ENCODE assay signal across 1 cellular context in the genomic region with DNA sequence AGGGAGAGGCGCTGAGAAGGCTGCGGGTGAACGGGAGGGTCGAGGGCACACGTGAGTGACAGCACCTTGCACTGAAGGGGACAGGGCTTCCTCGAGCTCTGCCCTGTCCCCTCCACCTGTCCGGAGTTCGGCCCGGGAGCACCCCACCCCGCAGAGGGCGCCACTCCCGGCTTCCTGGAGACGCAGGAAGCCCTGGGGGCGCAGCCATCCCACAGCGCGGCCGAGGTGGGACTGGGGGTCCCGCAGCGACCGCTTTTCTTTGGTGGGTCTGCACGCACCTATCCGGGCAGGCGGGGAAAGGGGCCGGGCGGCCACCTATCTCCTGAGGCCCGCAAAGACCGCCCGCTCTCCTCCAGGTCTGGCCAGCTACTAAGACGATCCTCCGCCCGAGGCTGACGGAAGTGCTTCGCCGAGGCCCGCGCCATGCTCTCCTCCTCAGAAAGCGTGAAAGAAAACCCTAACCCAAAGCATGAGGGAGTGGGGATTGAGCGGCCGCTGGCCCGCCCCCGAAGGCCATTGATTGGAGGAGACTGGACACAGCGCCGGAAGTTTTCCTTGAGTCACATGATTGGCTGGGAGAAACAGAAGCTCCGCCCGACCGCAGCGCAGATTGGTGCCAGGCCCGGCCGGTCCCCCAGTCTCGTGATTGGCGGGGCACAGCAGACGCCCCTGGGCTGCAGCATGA.
TF ChIP-seq lines count a peak whose summit lies in the region.

No MANE protein-coding gene starts in this region.

TF ChIP-seq in HepG2, 621 proteins besides CTCF, POLR2A, EP300 and RAD21 (continued from another document and continues in another):
- TF ChIP-seq NFIC (IDR thresholded peaks at IDR 0.05; ENCODE audit: low read length) (no peak; the same call in 1 of the 2 replicates), ZNF205 (CRISPR knock-in tag; IDR thresholded peaks at IDR 0.05) (peak; percentile 86), ZNF550 (CRISPR knock-in tag; IDR thresholded peaks at IDR 0.05; ENCODE audit: borderline replicate concordance) (0 out of 2 replicates have a peak, but pooled peaks have one; percentile 33), ZNF841 (CRISPR knock-in tag; IDR thresholded peaks at IDR 0.05; ENCODE audit: borderline replicate concordance) (0 out of 2 replicates have a peak, but pooled peaks have one; percentile 39), SMARCE1 (IDR thresholded peaks at IDR 0.05; ENCODE audit: borderline replicate concordance) (no peak), JUN (CRISPR knock-in tag; IDR thresholded peaks at IDR 0.05) (peak; percentile 84), ADNP (CRISPR knock-in tag; IDR thresholded peaks at IDR 0.05) (no peak), ZNF546 (CRISPR knock-in tag; conservative IDR thresholded peaks at IDR 0.05) (peak; percentile 91; the same call in 1 of the 2 replicates), WIZ (CRISPR knock-in tag; IDR thresholded peaks at IDR 0.05) (peak; percentile 19; the same call in 1 of the 2 replicates), KLF6 (CRISPR knock-in tag; IDR thresholded peaks at IDR 0.05) (peak; percentile 89), U2AF2 (IDR thresholded peaks at IDR 0.05; ENCODE audit: low read depth, low read length) (0 out of 2 replicates have a peak, but pooled peaks have one; percentile 93), SAP130 (CRISPR knock-in tag; IDR thresholded peaks at IDR 0.05; ENCODE audit: low read depth) (peak; percentile 96), ZNF749 (CRISPR knock-in tag; IDR thresholded peaks at IDR 0.05; ENCODE audit: borderline replicate concordance) (peak; percentile 83; the same call in 1 of the 2 replicates), ZZZ3 (CRISPR knock-in tag; IDR thresholded peaks at IDR 0.05; ENCODE audit: borderline replicate concordance) (peak; percentile 86), ZNF589 (CRISPR knock-in tag; conservative IDR thresholded peaks at IDR 0.05) (peak; percentile 85), CAMTA2 (CRISPR knock-in tag; IDR thresholded peaks at IDR 0.05; ENCODE audit: borderline replicate concordance) (peak; percentile 19), HOXD1 (CRISPR knock-in tag; IDR thresholded peaks at IDR 0.05) (peak; percentile 36; the same call in 1 of the 2 replicates), BHLHE40 (IDR thresholded peaks at IDR 0.05; ENCODE audit: low read length) (peak; percentile 61; the same call in 1 of the 2 replicates), TCF7L2 (IDR thresholded peaks at IDR 0.05; ENCODE audit: low read depth, low read length) (no peak), ELF1 (CRISPR knock-in tag; IDR thresholded peaks at IDR 0.05) (no peak; the same call in 1 of the 2 replicates), ZNF780A (CRISPR knock-in tag; IDR thresholded peaks at IDR 0.05) (peak; percentile 46; the same call in 1 of the 2 replicates), ZFP36L1 (CRISPR knock-in tag; IDR thresholded peaks at IDR 0.05) (peak; percentile 94), RFXAP (CRISPR knock-in tag; IDR thresholded peaks at IDR 0.05; ENCODE audit: borderline replicate concordance) (peak; percentile 92)
- TF ChIP-seq, protein P1, sequence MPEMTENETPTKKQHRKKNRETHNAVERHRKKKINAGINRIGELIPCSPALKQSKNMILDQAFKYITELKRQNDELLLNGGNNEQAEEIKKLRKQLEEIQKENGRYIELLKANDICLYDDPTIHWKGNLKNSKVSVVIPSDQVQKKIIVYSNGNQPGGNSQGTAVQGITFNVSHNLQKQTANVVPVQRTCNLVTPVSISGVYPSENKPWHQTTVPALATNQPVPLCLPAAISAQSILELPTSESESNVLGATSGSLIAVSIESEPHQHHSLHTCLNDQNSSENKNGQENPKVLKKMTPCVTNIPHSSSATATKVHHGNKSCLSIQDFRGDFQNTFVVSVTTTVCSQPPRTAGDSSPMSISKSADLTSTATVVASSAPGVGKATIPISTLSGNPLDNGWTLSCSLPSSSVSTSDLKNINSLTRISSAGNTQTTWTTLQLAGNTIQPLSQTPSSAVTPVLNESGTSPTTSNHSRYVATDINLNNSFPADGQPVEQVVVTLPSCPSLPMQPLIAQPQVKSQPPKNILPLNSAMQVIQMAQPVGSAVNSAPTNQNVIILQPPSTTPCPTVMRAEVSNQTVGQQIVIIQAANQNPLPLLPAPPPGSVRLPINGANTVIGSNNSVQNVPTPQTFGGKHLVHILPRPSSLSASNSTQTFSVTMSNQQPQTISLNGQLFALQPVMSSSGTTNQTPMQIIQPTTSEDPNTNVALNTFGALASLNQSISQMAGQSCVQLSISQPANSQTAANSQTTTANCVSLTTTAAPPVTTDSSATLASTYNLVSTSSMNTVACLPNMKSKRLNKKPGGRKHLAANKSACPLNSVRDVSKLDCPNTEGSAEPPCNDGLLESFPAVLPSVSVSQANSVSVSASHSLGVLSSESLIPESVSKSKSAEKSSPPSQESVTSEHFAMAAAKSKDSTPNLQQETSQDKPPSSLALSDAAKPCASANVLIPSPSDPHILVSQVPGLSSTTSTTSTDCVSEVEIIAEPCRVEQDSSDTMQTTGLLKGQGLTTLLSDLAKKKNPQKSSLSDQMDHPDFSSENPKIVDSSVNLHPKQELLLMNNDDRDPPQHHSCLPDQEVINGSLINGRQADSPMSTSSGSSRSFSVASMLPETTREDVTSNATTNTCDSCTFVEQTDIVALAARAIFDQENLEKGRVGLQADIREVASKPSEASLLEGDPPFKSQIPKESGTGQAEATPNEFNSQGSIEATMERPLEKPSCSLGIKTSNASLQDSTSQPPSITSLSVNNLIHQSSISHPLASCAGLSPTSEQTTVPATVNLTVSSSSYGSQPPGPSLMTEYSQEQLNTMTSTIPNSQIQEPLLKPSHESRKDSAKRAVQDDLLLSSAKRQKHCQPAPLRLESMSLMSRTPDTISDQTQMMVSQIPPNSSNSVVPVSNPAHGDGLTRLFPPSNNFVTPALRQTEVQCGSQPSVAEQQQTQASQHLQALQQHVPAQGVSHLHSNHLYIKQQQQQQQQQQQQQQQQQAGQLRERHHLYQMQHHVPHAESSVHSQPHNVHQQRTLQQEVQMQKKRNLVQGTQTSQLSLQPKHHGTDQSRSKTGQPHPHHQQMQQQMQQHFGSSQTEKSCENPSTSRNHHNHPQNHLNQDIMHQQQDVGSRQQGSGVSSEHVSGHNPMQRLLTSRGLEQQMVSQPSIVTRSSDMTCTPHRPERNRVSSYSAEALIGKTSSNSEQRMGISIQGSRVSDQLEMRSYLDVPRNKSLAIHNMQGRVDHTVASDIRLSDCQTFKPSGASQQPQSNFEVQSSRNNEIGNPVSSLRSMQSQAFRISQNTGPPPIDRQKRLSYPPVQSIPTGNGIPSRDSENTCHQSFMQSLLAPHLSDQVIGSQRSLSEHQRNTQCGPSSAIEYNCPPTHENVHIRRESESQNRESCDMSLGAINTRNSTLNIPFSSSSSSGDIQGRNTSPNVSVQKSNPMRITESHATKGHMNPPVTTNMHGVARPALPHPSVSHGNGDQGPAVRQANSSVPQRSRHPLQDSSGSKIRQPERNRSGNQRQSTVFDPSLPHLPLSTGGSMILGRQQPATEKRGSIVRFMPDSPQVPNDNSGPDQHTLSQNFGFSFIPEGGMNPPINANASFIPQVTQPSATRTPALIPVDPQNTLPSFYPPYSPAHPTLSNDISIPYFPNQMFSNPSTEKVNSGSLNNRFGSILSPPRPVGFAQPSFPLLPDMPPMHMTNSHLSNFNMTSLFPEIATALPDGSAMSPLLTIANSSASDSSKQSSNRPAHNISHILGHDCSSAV (CRISPR knock-in tag; IDR thresholded peaks at IDR 0.05; ENCODE audit: borderline replicate concordance): peak; percentile 92; the same call in 1 of the 2 replicates
- TF ChIP-seq, protein P2, sequence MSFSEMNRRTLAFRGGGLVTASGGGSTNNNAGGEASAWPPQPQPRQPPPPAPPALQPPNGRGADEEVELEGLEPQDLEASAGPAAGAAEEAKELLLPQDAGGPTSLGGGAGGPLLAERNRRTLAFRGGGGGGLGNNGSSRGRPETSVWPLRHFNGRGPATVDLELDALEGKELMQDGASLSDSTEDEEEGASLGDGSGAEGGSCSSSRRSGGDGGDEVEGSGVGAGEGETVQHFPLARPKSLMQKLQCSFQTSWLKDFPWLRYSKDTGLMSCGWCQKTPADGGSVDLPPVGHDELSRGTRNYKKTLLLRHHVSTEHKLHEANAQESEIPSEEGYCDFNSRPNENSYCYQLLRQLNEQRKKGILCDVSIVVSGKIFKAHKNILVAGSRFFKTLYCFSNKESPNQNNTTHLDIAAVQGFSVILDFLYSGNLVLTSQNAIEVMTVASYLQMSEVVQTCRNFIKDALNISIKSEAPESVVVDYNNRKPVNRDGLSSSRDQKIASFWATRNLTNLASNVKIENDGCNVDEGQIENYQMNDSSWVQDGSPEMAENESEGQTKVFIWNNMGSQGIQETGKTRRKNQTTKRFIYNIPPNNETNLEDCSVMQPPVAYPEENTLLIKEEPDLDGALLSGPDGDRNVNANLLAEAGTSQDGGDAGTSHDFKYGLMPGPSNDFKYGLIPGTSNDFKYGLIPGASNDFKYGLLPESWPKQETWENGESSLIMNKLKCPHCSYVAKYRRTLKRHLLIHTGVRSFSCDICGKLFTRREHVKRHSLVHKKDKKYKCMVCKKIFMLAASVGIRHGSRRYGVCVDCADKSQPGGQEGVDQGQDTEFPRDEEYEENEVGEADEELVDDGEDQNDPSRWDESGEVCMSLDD (CRISPR knock-in tag; IDR thresholded peaks at IDR 0.05; ENCODE audit: borderline replicate concordance): peak; percentile 87
- TF ChIP-seq, protein P3, sequence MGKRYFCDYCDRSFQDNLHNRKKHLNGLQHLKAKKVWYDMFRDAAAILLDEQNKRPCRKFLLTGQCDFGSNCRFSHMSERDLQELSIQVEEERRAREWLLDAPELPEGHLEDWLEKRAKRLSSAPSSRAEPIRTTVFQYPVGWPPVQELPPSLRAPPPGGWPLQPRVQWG (CRISPR knock-in tag; IDR thresholded peaks at IDR 0.05; ENCODE audit: borderline replicate concordance, low read depth): no peak
- TF ChIP-seq, protein P4, sequence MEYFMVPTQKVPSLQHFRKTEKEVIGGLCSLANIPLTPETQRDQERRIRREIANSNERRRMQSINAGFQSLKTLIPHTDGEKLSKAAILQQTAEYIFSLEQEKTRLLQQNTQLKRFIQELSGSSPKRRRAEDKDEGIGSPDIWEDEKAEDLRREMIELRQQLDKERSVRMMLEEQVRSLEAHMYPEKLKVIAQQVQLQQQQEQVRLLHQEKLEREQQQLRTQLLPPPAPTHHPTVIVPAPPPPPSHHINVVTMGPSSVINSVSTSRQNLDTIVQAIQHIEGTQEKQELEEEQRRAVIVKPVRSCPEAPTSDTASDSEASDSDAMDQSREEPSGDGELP (IDR thresholded peaks at IDR 0.05; ENCODE audit: borderline replicate concordance, low read depth): no peak; the same call in 1 of the 2 replicates
- TF ChIP-seq, protein P5, sequence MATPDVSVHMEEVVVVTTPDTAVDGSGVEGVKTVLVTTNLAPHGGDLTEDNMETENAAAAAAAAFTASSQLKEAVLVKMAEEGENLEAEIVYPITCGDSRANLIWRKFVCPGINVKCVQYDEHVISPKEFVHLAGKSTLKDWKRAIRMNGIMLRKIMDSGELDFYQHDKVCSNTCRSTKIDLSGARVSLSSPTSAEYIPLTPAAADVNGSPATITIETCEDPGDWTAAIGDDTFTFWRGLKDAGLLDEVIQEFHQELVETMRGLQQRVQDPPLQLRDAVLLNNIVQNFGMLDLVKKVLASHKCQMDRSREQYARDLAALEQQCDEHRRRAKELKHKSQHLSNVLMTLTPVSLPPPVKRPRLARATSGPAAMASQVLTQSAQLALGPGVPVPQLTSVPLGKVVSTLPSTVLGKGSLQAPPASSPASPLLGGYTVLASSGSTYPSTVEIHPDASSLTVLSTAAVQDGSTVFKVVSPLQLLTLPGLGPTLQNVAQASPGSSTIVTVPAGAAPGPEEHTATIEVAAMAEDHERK (CRISPR knock-in tag; IDR thresholded peaks at IDR 0.05; ENCODE audit: low read depth): no peak
- TF ChIP-seq, protein P6, sequence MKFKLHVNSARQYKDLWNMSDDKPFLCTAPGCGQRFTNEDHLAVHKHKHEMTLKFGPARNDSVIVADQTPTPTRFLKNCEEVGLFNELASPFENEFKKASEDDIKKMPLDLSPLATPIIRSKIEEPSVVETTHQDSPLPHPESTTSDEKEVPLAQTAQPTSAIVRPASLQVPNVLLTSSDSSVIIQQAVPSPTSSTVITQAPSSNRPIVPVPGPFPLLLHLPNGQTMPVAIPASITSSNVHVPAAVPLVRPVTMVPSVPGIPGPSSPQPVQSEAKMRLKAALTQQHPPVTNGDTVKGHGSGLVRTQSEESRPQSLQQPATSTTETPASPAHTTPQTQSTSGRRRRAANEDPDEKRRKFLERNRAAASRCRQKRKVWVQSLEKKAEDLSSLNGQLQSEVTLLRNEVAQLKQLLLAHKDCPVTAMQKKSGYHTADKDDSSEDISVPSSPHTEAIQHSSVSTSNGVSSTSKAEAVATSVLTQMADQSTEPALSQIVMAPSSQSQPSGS (CRISPR knock-in tag; IDR thresholded peaks at IDR 0.05): peak; percentile 38; the same call in 1 of the 2 replicates
- TF ChIP-seq, protein P7, sequence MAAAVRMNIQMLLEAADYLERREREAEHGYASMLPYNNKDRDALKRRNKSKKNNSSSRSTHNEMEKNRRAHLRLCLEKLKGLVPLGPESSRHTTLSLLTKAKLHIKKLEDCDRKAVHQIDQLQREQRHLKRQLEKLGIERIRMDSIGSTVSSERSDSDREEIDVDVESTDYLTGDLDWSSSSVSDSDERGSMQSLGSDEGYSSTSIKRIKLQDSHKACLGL (CRISPR knock-in tag; IDR thresholded peaks at IDR 0.05): peak; percentile 92
- TF ChIP-seq, protein P8, sequence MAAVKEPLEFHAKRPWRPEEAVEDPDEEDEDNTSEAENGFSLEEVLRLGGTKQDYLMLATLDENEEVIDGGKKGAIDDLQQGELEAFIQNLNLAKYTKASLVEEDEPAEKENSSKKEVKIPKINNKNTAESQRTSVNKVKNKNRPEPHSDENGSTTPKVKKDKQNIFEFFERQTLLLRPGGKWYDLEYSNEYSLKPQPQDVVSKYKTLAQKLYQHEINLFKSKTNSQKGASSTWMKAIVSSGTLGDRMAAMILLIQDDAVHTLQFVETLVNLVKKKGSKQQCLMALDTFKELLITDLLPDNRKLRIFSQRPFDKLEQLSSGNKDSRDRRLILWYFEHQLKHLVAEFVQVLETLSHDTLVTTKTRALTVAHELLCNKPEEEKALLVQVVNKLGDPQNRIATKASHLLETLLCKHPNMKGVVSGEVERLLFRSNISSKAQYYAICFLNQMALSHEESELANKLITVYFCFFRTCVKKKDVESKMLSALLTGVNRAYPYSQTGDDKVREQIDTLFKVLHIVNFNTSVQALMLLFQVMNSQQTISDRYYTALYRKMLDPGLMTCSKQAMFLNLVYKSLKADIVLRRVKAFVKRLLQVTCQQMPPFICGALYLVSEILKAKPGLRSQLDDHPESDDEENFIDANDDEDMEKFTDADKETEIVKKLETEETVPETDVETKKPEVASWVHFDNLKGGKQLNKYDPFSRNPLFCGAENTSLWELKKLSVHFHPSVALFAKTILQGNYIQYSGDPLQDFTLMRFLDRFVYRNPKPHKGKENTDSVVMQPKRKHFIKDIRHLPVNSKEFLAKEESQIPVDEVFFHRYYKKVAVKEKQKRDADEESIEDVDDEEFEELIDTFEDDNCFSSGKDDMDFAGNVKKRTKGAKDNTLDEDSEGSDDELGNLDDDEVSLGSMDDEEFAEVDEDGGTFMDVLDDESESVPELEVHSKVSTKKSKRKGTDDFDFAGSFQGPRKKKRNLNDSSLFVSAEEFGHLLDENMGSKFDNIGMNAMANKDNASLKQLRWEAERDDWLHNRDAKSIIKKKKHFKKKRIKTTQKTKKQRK (IDR thresholded peaks at IDR 0.05; ENCODE audit: low read length): peak; percentile 14; the same call in 1 of the 2 replicates
